13 cellular contexts compared by ENCODE assay signal in genomic region chr2:239296020-239296932, GRCh38.
DNase-seq lines count a peak whose midpoint lies in the region; ATAC-seq, FAIRE-seq and TF ChIP-seq lines count a peak whose summit lies in the region.
"Had no signal": no experiment of that assay in that cellular context is flagged by ENCODE, and none has a peak within 500 bp of the region (broad histone marks: within the 10 kb centered on the region; RNA-seq: fewer than 3 reads in every experiment).

No MANE protein-coding gene starts in this region.

- H2BK5ac ChIP-seq in mesenchymal stem cell (ENCODE audit: low read depth, low read length, poor library complexity, severe bottlenecking), result no peak overlapping the region

- no peak overlapping the region for H3K27ac Mint-ChIP-seq in activated T-cell treated with anti-CD3 and anti-CD28 coated beads, Interleukin-2, amount 50 U/mL, for 72 hours
- H3K27ac Mint-ChIP-seq: B cell had no signal

- DNase-seq in activated T-cell treated with anti-CD3 and anti-CD28 coated beads, Interleukin-2, amount 50 U/mL, for 72 hours, result no peak
- DNase-seq in activated T-cell treated with anti-CD3 and anti-CD28 coated beads for 4 hours, result no peak
- DNase-seq in bronchial epithelial cell (ENCODE audit: low read depth), result no peak
- no peak for DNase-seq in mesenchymal stem cell
- peak; percentile 23 for DNase-seq in testis
- no peak for DNase-seq in RCC 7860 (ENCODE audit: low spot score)
- DNase-seq: NCI-H510A treated with DMSO at 0.1 percent for 48 hours had no signal

- H3K4me1 Mint-ChIP-seq in activated T-cell treated with anti-CD3 and anti-CD28 coated beads, Interleukin-2, amount 50 U/mL, for 72 hours (ENCODE audit: low read depth), result peaks cover 76% of the 10 kb centered on the region

- no peak overlapping the region for H3K4me3 ChIP-seq in bronchial epithelial cell (ENCODE audit: low read depth, low read length)
- H3K4me3 ChIP-seq in mesenchymal stem cell (ENCODE audit: insufficient read depth in 1 of 2, low read depth in 1 of 2, low read length in 2 of 2), result peak overlapping the region in 1 of 2 experiments; percentile 41
- no peak overlapping the region for H3K4me3 ChIP-seq in testis
- H3K4me3 ChIP-seq: breast epithelium, GM12878 had no signal

- intact Hi-C loops in testis (cut with DNase I; ENCODE audit: low total_unique reads), result no loop called here

- no peak overlapping the region for H2BK120ac ChIP-seq in mesenchymal stem cell (ENCODE audit: low read depth, low read length)

- H3K27me3 Mint-ChIP-seq in activated T-cell treated with anti-CD3 and anti-CD28 coated beads, Interleukin-2, amount 50 U/mL, for 72 hours (ENCODE audit: low read depth), result peaks cover 14% of the 10 kb centered on the region

- no peak overlapping the region for H3K4ac ChIP-seq in mesenchymal stem cell (ENCODE audit: low read depth in 1 of 2, low read length in 2 of 2)

- no peak for TF ChIP-seq POLR2A in testis (IDR thresholded peaks at IDR 0.05)

- no peak overlapping the region for H2BK12ac ChIP-seq in mesenchymal stem cell (ENCODE audit: low read length in 2 of 2)

- H2BK15ac ChIP-seq in mesenchymal stem cell (ENCODE audit: low read depth, poor library complexity, severe bottlenecking), result no peak overlapping the region

- peak overlapping the region; percentile 4 for H4K8ac ChIP-seq in mesenchymal stem cell (ENCODE audit: low read length)

- peak overlapping the region; percentile 71 to 92 for H3K4me3 Mint-ChIP-seq in activated T-cell treated with anti-CD3 and anti-CD28 coated beads, Interleukin-2, amount 50 U/mL, for 72 hours
- H3K4me3 Mint-ChIP-seq: B cell had no signal

- H3K4me1 ChIP-seq in mesenchymal stem cell (ENCODE audit: control insufficient read depth, insufficient read depth, low read depth, low read length), result peaks cover 52% of the 10 kb centered on the region
- peaks cover 54% of the 10 kb centered on the region for H3K4me1 ChIP-seq in testis
- H3K4me1 ChIP-seq: breast epithelium, parathyroid adenoma had no signal

- peak overlapping the region in 1 of 2 experiments; percentile 39 for H3K14ac ChIP-seq in mesenchymal stem cell (ENCODE audit: low read length in 2 of 2)

- no peak for ATAC-seq in activated T-cell treated with anti-CD3 and anti-CD28 coated beads, Interleukin-2, amount 50 U/mL, for 72 hours (replicated peaks in 1 of 2)
- no peak for ATAC-seq in GM19463 (IDR thresholded peaks at IDR 0.05; ENCODE audit: unreplicated experiment)
- ATAC-seq in GM21447 (IDR thresholded peaks at IDR 0.05; ENCODE audit: unreplicated experiment), result no peak
- ATAC-seq: GM12878 had no signal

- H3K9me3 ChIP-seq in mesenchymal stem cell (ENCODE audit: control insufficient read depth, low read length) (no peaks in the 10 kb centered on the region), testis (no peaks in the 10 kb centered on the region)
- H3K9me3 ChIP-seq: breast epithelium had no signal

- H3K79me1 ChIP-seq in mesenchymal stem cell (replicated peaks; ENCODE audit: low read length, poor library complexity, severe bottlenecking), result peaks cover 42% of the 10 kb centered on the region

- H3K36me3 Mint-ChIP-seq in activated T-cell treated with anti-CD3 and anti-CD28 coated beads, Interleukin-2, amount 50 U/mL, for 72 hours (ENCODE audit: insufficient read depth in 2 of 2), result peaks cover 1 to 2% of the 10 kb centered on the region in 2 donors

- no peak overlapping the region for H2AFZ ChIP-seq in mesenchymal stem cell (ENCODE audit: low read depth, low read length)
- H2AFZ ChIP-seq: parathyroid adenoma had no signal

- no peak overlapping the region for H2AK5ac ChIP-seq in mesenchymal stem cell (ENCODE audit: low read length, severe bottlenecking)

- H3K9me3 Mint-ChIP-seq in activated T-cell treated with anti-CD3 and anti-CD28 coated beads, Interleukin-2, amount 50 U/mL, for 72 hours, result no peaks in the 10 kb centered on the region

- no peak for TF ChIP-seq CTCF in bronchial epithelial cell (IDR thresholded peaks at IDR 0.05; ENCODE audit: insufficient read depth, low read length, severe bottlenecking)
- TF ChIP-seq CTCF in testis (IDR thresholded peaks at IDR 0.05), result no peak

- no peak overlapping the region for H4K91ac ChIP-seq in mesenchymal stem cell (ENCODE audit: low read length)

- H3K18ac ChIP-seq in mesenchymal stem cell (ENCODE audit: low read depth in 1 of 2, low read length in 2 of 2), result no peak overlapping the region

- 83% methylated on average over 19 of the region's 19 CpGs for WGBS in mesenchymal stem cell
- 71 to 73% methylated on average over 16 to 19 of the region's 19 CpGs for WGBS in testis, 2 donors

- H3K27ac ChIP-seq in mesenchymal stem cell (ENCODE audit: low read length, poor library complexity, severe bottlenecking) (no peak overlapping the region), testis (peak overlapping the region in 1 of 2 donors; percentile 63)
- H3K27ac ChIP-seq: breast epithelium, parathyroid adenoma had no signal

- H3K9ac ChIP-seq in mesenchymal stem cell (ENCODE audit: low read length), result peak overlapping the region; percentile 44
- H3K9ac ChIP-seq: parathyroid adenoma had no signal

- FAIRE-seq in bronchial epithelial cell (lab: Jason Lieb, UNC) (peak; percentile 43), RCC 7860 (lab: Jason Lieb, UNC) (no peak)
- FAIRE-seq: GM12878 had no signal

- no peak overlapping the region for H3K23ac ChIP-seq in mesenchymal stem cell (ENCODE audit: low read length in 2 of 2)

- H3K27me3 ChIP-seq in bronchial epithelial cell (ENCODE audit: control insufficient read depth, insufficient read depth, low read length) (no peaks in the 10 kb centered on the region), mesenchymal stem cell (ENCODE audit: control insufficient read depth in 1 of 2, insufficient read depth in 1 of 2, low read length in 2 of 2) (no peaks in the 10 kb centered on the region), testis (no peaks in the 10 kb centered on the region)
- H3K27me3 ChIP-seq: breast epithelium had no signal

- no peaks in the 10 kb centered on the region for H3K36me3 ChIP-seq in bronchial epithelial cell (ENCODE audit: control insufficient read depth, insufficient read depth, low read length)
- peaks cover 0 to 7% of the 10 kb centered on the region in 2 experiments for H3K36me3 ChIP-seq in mesenchymal stem cell (ENCODE audit: control insufficient read depth in 1 of 2, insufficient read depth in 2 of 2, low read depth in 1 of 2, low read length in 2 of 2)
- no peaks in the 10 kb centered on the region for H3K36me3 ChIP-seq in testis (ENCODE audit: low read depth, missing control alignments)
- H3K36me3 ChIP-seq: breast epithelium had no signal

- peak overlapping the region; percentile 37 for H3K4me2 ChIP-seq in mesenchymal stem cell (ENCODE audit: low read length, poor library complexity, severe bottlenecking)
